ENCODE assay signal across 21 cellular contexts in the genomic region with DNA sequence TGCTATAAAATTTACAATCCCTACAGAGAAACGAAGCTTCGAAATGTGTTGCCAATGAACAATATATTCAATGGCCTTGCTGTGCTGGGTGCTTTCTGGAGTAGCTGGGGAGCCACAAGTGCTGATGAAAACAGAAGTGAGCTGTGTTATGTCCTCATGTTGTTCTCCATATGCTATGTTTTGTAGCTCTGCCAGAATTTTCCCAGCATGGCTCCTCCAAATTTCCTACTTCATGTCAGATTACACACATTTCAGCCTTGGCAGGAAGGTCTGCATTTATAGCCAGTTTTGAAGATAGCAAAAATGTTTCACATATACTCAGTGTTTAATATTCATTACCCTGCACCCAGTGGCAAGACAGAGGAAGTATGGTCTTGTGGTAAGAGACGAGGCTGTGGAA. TPM values are rescaled to one million over a fixed set of nuclear protein-coding genes. Genes with fewer than 3 reads are reported as not detected.
"Had no signal": no experiment of that assay in that cellular context is flagged by ENCODE, and none has a peak within 500 bp of the region (broad histone marks: within the 10 kb centered on the region; RNA-seq: fewer than 3 reads in every experiment).

No MANE protein-coding gene starts in this region.

- DNase-seq: KBM-7, MV-4-11, NCI-H1048, NCI-H1105, NCI-H1417, NCI-H1436 treated with DMSO at 0.1 percent for 48 hours, NCI-H187, NCI-H2029, NCI-H2081 treated with DMSO at 0.1 percent for 48 hours, NCI-H2227 treated with DMSO at 0.1 percent for 48 hours, NCI-H510A, NCI-H524 treated with DMSO at 0.1 percent for 48 hours, NCI-H69, NCI-H774, Right ventricle myocardium superior, RPMI8226, SIG-M5 had no signal

- H3K9me3 ChIP-seq: SJSA1 had no signal

- H3K4me1 ChIP-seq: SJSA1 had no signal

- H3K27me3 ChIP-seq: SJSA1 had no signal

- H3K4me3 ChIP-seq: SJSA1, SK-N-MC had no signal

- H3K27ac ChIP-seq: SJSA1, SK-N-MC had no signal

- H3K36me3 ChIP-seq: SJSA1 had no signal

RNA-seq across cellular contexts. Expression of a gene that starts 22.6 kb away (rescaled TPM):
- total RNA-seq: LHCN-M2, MCF 10A, Right ventricle myocardium superior, SJSA1 had no signal
